In genomic region chr6:30344868-30345671, GRCh38 we compare ENCODE assay signal across 8 cellular contexts. TPM values are rescaled to one million over a fixed set of nuclear protein-coding genes. Genes with fewer than 3 reads are reported as not detected.
DNase-seq lines count a peak whose midpoint lies in the region; ATAC-seq and TF ChIP-seq lines count a peak whose summit lies in the region.

Gene RPP21 (plus strand): TSS chr6:30345156. CDS start chr6:30345172, 16 bp downstream.

- H3K9me3 ChIP-seq in prostate gland (no peaks in the 10 kb centered on the region), upper lobe of right lung (no peaks in the 10 kb centered on the region)

- H3K36me3 ChIP-seq in prostate gland (peaks cover 0 to 6% of the 10 kb centered on the region in 2 donors), upper lobe of right lung (peaks cover 35% of the 10 kb centered on the region)

- no peak for TF ChIP-seq CTCF in GM13976 (IDR thresholded peaks at IDR 0.05; ENCODE audit: borderline replicate concordance, control extremely low read depth, extremely low read depth, insufficient read depth, missing control alignments)
- peak in 1 of 4 experiments; percentile 2 for TF ChIP-seq CTCF in prostate gland (IDR thresholded peaks at IDR 0.05)
- TF ChIP-seq CTCF in upper lobe of right lung (IDR thresholded peaks at IDR 0.05), result no peak

- peak; percentile 98 for DNase-seq in GM13976 (ENCODE audit: low spot score)
- peak; percentile 85 for DNase-seq in NCI-H146 (lab: John Stamatoyannopoulos, UW)
- DNase-seq in amniotic epithelial cell (ENCODE audit: low read depth), result peak; percentile 64
- DNase-seq in left cardiac atrium, result peak; percentile 87
- DNase-seq in prostate gland (ENCODE audit: low spot score), result peak; percentile 83
- peak; percentile 94 for DNase-seq in upper lobe of right lung

- peak; percentile 77 for TF ChIP-seq POLR2A in prostate gland (IDR thresholded peaks at IDR 0.05)

- peaks cover 34% of the 10 kb centered on the region for H3K36me3 Mint-ChIP-seq in T-helper 1 cell treated with Interleukin-12 subunit alpha and Interleukin-12 subunit beta and Interleukin-4 antibody, amounts not matched to agents 30 μg/mL and 1 μg/mL, for 36 hours (ENCODE audit: low read depth)

- peak within 1 kb of the TSS; percentile 83 for H3K27ac Mint-ChIP-seq in T-helper 1 cell treated with Interleukin-12 subunit alpha and Interleukin-12 subunit beta and Interleukin-4 antibody, amounts not matched to agents 30 μg/mL and 1 μg/mL, for 36 hours

- H3K9me3 Mint-ChIP-seq in T-helper 1 cell treated with Interleukin-12 subunit alpha and Interleukin-12 subunit beta and Interleukin-4 antibody, amounts not matched to agents 30 μg/mL and 1 μg/mL, for 36 hours, result no peaks in the 10 kb centered on the region

- peak within 1 kb of the TSS; percentile 88 for H3K4me3 Mint-ChIP-seq in T-helper 1 cell treated with Interleukin-12 subunit alpha and Interleukin-12 subunit beta and Interleukin-4 antibody, amounts not matched to agents 30 μg/mL and 1 μg/mL, for 36 hours

- H3K27ac ChIP-seq in prostate gland (peak within 1 kb of the TSS; percentile 86 to 91), upper lobe of right lung (peak within 1 kb of the TSS; percentile 82)

- in situ Hi-C loops in GM13976 (cut with MboI; ENCODE audit: low sequenced_read_pairs, unreplicated experiment), result no loop called here

- no peaks in the 10 kb centered on the region for H3K4me1 ChIP-seq in prostate gland (replicated peaks)
- peaks cover 5% of the 10 kb centered on the region for H3K4me1 ChIP-seq in upper lobe of right lung

- H3K4me1 Mint-ChIP-seq in T-helper 1 cell treated with Interleukin-12 subunit alpha and Interleukin-12 subunit beta and Interleukin-4 antibody, amounts not matched to agents 30 μg/mL and 1 μg/mL, for 36 hours (ENCODE audit: low read depth), result peaks cover 11% of the 10 kb centered on the region

- peaks cover 17% of the 10 kb centered on the region for H3K27me3 Mint-ChIP-seq in T-helper 1 cell treated with Interleukin-12 subunit alpha and Interleukin-12 subunit beta and Interleukin-4 antibody, amounts not matched to agents 30 μg/mL and 1 μg/mL, for 36 hours (ENCODE audit: low read depth)

- 3% methylated on average over 61 of the region's 64 CpGs for WGBS in prostate gland

- H3K4me3 ChIP-seq in prostate gland, result peak within 1 kb of the TSS; percentile 76 to 77
- H3K4me3 ChIP-seq in upper lobe of right lung, result peak within 1 kb of the TSS; percentile 90

- ATAC-seq in HG02852 (IDR thresholded peaks at IDR 0.05; ENCODE audit: unreplicated experiment) (peak; percentile 93), left cardiac atrium (peak; percentile 99 to 100), upper lobe of right lung (peak; percentile 99)

- H3K27me3 ChIP-seq in prostate gland (replicated peaks; ENCODE audit: insufficient read depth), result no peaks in the 10 kb centered on the region
- no peaks in the 10 kb centered on the region for H3K27me3 ChIP-seq in upper lobe of right lung

- intact Hi-C loops in left cardiac atrium (cut with DNase I) (no loop called here), prostate gland (cut with DNase I) (no loop called here), upper lobe of right lung (cut with DNase I) (no loop called here)

RNA-seq across cellular contexts. Expression of gene RPP21, which starts in this region (rescaled TPM):
- total RNA-seq in left cardiac atrium (10 to 100 TPM; 21.0 to 26.2 TPM), prostate gland (100 to 1,000 TPM in 1 of 2 donors, 10 to 100 TPM in 1; 86.7 to 121 TPM), upper lobe of right lung (29.3 TPM)

Comparison
In these comparisons a context has a peak if more than half of its experiments do, and no peak if none do; other contexts are left out.
1. Peak in every context shown above with its lines: DNase-seq, ATAC-seq, H3K4me3 ChIP-seq and H3K27ac ChIP-seq.